In the genomic region with DNA sequence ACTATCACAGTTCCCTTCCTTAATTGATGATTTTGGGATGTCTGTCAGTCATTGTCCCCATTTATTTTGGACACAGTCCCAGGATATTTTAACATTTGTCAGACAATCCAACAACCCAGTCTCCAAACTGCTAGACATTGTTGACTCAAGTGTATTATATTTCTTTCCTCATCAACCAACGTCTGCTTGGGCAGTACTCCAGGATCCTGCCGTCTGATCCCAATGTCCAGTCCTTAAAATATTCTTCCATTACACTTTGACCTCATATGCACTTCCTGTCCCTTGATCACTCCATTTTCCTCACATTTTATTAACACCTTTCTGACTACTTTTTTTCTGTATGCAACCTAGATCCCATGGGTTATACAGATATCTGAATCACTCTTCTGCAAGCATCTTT, we compare ENCODE assay signal across 16 cellular contexts.
"Had no signal": no experiment of that assay in that cellular context is flagged by ENCODE, and none has a peak within 500 bp of the region (broad histone marks: within the 10 kb centered on the region; RNA-seq: fewer than 3 reads in every experiment).

No MANE protein-coding gene starts in this region.

- H3K4me1 ChIP-seq: upper lobe of left lung had no signal

- H3K9me3 ChIP-seq: ovary, thoracic aorta, upper lobe of left lung had no signal

- H3K27me3 ChIP-seq: ovary, upper lobe of left lung had no signal

- DNase-seq: activated CD4-positive, alpha-beta T cell treated with anti-CD3 and anti-CD28 coated beads for 48 hours; activated CD4-positive, CD25-positive, alpha-beta regulatory T cell; activated CD8-positive, alpha-beta T cell treated with anti-CD3 and anti-CD28 coated beads for 36 hours; activated naive CD4-positive, alpha-beta T cell treated with anti-CD3 and anti-CD28 coated beads for 36 hours; activated naive CD8-positive, alpha-beta T cell treated with anti-CD3 and anti-CD28 coated beads, Interleukin-2, amount 50 U/mL, for 24 hours; activated T-cell treated with anti-CD3 and anti-CD28 coated beads, Interleukin-2, amount 50 U/mL, for 1 hour; anterior cingulate cortex; cerebellar nuclear complex; cortex of kidney; left cardiac atrium; mesenchymal stem cell; naive thymus-derived CD8-positive, alpha-beta T cell; ovary; stimulated activated CD4-positive, alpha-beta T cell treated with anti-CD3 and anti-CD28 coated beads, Interleukin-4, amount 100 ng/mL, for 24 hours; upper lobe of left lung had no signal

- H3K4me3 ChIP-seq: ovary, thoracic aorta, upper lobe of left lung had no signal

- H3K27ac ChIP-seq: ovary, thoracic aorta, upper lobe of left lung had no signal

- H3K36me3 ChIP-seq: ovary, thoracic aorta, upper lobe of left lung had no signal
